Comparison of ENCODE assay signal across 8 cellular contexts in genomic region chr11:64870176-64870892, GRCh38. TPM values are rescaled to one million over a fixed set of nuclear protein-coding genes. Genes with fewer than 3 reads are reported as not detected.
DNase-seq lines count a peak whose midpoint lies in the region; ATAC-seq and TF ChIP-seq lines count a peak whose summit lies in the region.

No MANE protein-coding gene starts in this region.

- H3K36me3 Mint-ChIP-seq in activated CD4-positive, alpha-beta T cell treated with anti-CD3 and anti-CD28 coated beads, Interleukin-2, amount 10 ng/mL, durations not matched to agents 7 days and 5 days (ENCODE audit: low read depth), result peaks cover 67% of the 10 kb centered on the region
- H3K36me3 Mint-ChIP-seq in activated T-helper 17 cell treated with anti-CD3 and anti-CD28 coated beads, Interleukin-2, amount 50 U/mL, for 72 hours (ENCODE audit: low read depth), result peaks cover 95% of the 10 kb centered on the region
- peaks cover 99% of the 10 kb centered on the region for H3K36me3 Mint-ChIP-seq in stimulated activated effector memory CD8-positive, alpha-beta T cell treated with anti-CD3 and anti-CD28 coated beads, Interleukin-12 subunit alpha, Interleukin-12 subunit beta, amount 100 ng/mL, for 72 hours

- no peaks in the 10 kb centered on the region for H3K9me3 Mint-ChIP-seq in activated CD4-positive, alpha-beta T cell treated with anti-CD3 and anti-CD28 coated beads, Interleukin-2, amount 10 ng/mL, durations not matched to agents 7 days and 5 days
- H3K9me3 Mint-ChIP-seq in activated T-helper 17 cell treated with anti-CD3 and anti-CD28 coated beads, Interleukin-2, amount 50 U/mL, for 72 hours, result no peaks in the 10 kb centered on the region
- no peaks in the 10 kb centered on the region for H3K9me3 Mint-ChIP-seq in stimulated activated effector memory CD8-positive, alpha-beta T cell treated with anti-CD3 and anti-CD28 coated beads, Interleukin-12 subunit alpha, Interleukin-12 subunit beta, amount 100 ng/mL, for 72 hours

- no peak for DNase-seq in activated CD4-positive, alpha-beta T cell treated with anti-CD3 and anti-CD28 coated beads, Interleukin-2, amount 10 ng/mL, durations not matched to agents 7 days and 5 days
- DNase-seq in activated CD4-positive, alpha-beta T cell treated with anti-CD3 and anti-CD28 coated beads, Interleukin-2, amount 50 U/mL, for 4 hours, result no peak
- DNase-seq in right cardiac atrium, result peak; percentile 88 to 91 (median 89)
- no peak for DNase-seq in stimulated activated effector memory CD8-positive, alpha-beta T cell treated with anti-CD3 and anti-CD28 coated beads, Interleukin-12 subunit alpha, Interleukin-12 subunit beta, amount 100 ng/mL, for 72 hours (ENCODE audit: low spot score in 2 of 2)
- no peak for DNase-seq in GM10248 (ENCODE audit: extremely low spot score)
- DNase-seq in NCI-H748 treated with DMSO at 0.1 percent for 48 hours (lab: John Stamatoyannopoulos, UW), result no peak
- no peak for DNase-seq in superior temporal gyrus (ENCODE audit: extremely low spot score)

- CTCF ChIA-PET in activated CD4-positive, alpha-beta T cell treated with anti-CD3 and anti-CD28 coated beads, Interleukin-2, amount 10 ng/mL, durations not matched to agents 7 days and 5 days (lab: Charles Lee), result interaction anchor here (1.5 to 32.1 kb wide), 5 partner anchors 11 to 143 kb away, joined by 3 to 732 read pairs (median 10); partner anchors contain the start of genes ARL2, BATF2, CDC42BPG and EHD1
- CTCF ChIA-PET in GM10248 (lab: Yijun Ruan, JAX), result interaction anchor here (1.6 to 33.1 kb wide), 4 partner anchors 9 to 21 kb away, joined by 3 to 1137 read pairs (median 188); partner anchors contain the start of genes CDC42BPG and EHD1

- peak overlapping the region; percentile 83 for H3K27ac Mint-ChIP-seq in activated CD4-positive, alpha-beta T cell treated with anti-CD3 and anti-CD28 coated beads, Interleukin-2, amount 10 ng/mL, durations not matched to agents 7 days and 5 days
- peak overlapping the region; percentile 86 for H3K27ac Mint-ChIP-seq in activated T-helper 17 cell treated with anti-CD3 and anti-CD28 coated beads, Interleukin-2, amount 50 U/mL, for 72 hours
- H3K27ac Mint-ChIP-seq in stimulated activated effector memory CD8-positive, alpha-beta T cell treated with anti-CD3 and anti-CD28 coated beads, Interleukin-12 subunit alpha, Interleukin-12 subunit beta, amount 100 ng/mL, for 72 hours, result peak overlapping the region; percentile 94

- H3K4me3 Mint-ChIP-seq in activated CD4-positive, alpha-beta T cell treated with anti-CD3 and anti-CD28 coated beads, Interleukin-2, amount 10 ng/mL, durations not matched to agents 7 days and 5 days, result peak overlapping the region; percentile 52
- H3K4me3 Mint-ChIP-seq in activated T-helper 17 cell treated with anti-CD3 and anti-CD28 coated beads, Interleukin-2, amount 50 U/mL, for 72 hours, result peak overlapping the region; percentile 88
- H3K4me3 Mint-ChIP-seq in stimulated activated effector memory CD8-positive, alpha-beta T cell treated with anti-CD3 and anti-CD28 coated beads, Interleukin-12 subunit alpha, Interleukin-12 subunit beta, amount 100 ng/mL, for 72 hours, result peak overlapping the region; percentile 87

- no peaks in the 10 kb centered on the region for H3K27me3 Mint-ChIP-seq in activated CD4-positive, alpha-beta T cell treated with anti-CD3 and anti-CD28 coated beads, Interleukin-2, amount 10 ng/mL, durations not matched to agents 7 days and 5 days
- H3K27me3 Mint-ChIP-seq in activated T-helper 17 cell treated with anti-CD3 and anti-CD28 coated beads, Interleukin-2, amount 50 U/mL, for 72 hours, result no peaks in the 10 kb centered on the region

- peaks cover 27% of the 10 kb centered on the region for H3K4me1 ChIP-seq in right cardiac atrium (ENCODE audit: control insufficient read depth, insufficient read depth, low read length)

- H3K27ac ChIP-seq in right cardiac atrium (ENCODE audit: low read length), result peak overlapping the region; percentile 90

- no peak overlapping the region for H3K4me3 ChIP-seq in right cardiac atrium (ENCODE audit: low read length)

- no peak for TF ChIP-seq CTCF in GM10248 (IDR thresholded peaks at IDR 0.05; ENCODE audit: control extremely low read depth, extremely low read depth, low read depth, missing control alignments)

- intact Hi-C loops in right cardiac atrium (cut with DNase I), result no loop called here

- ATAC-seq in activated T-helper 17 cell treated with anti-CD3 and anti-CD28 coated beads, Interleukin-2, amount 50 U/mL, for 72 hours (replicated peaks), result peak; percentile 10
- ATAC-seq in right cardiac atrium, result peak; percentile 76 to 86
- ATAC-seq in stimulated activated effector memory CD8-positive, alpha-beta T cell treated with anti-CD3 and anti-CD28 coated beads, Interleukin-12 subunit alpha, Interleukin-12 subunit beta, amount 100 ng/mL, for 72 hours, result peak; percentile 49

- POLR2A ChIA-PET in activated CD4-positive, alpha-beta T cell treated with anti-CD3 and anti-CD28 coated beads, Interleukin-2, amount 10 ng/mL, durations not matched to agents 7 days and 5 days (lab: Charles Lee), result interaction anchor here (0.6 kb wide), 2 partner anchors 108 to 163 kb away, joined by 3 to 5 read pairs; no protein-coding TSS in a partner anchor
- POLR2A ChIA-PET in GM10248 (lab: Yijun Ruan, JAX), result interaction anchor here (1.2 to 13.1 kb wide), 3 partner anchors 7 to 15 kb away, joined by 3 to 225 read pairs (median 21); partner anchors contain the start of gene EHD1

- peaks cover 86% of the 10 kb centered on the region for H3K4me1 Mint-ChIP-seq in activated CD4-positive, alpha-beta T cell treated with anti-CD3 and anti-CD28 coated beads, Interleukin-2, amount 10 ng/mL, durations not matched to agents 7 days and 5 days
- H3K4me1 Mint-ChIP-seq in activated T-helper 17 cell treated with anti-CD3 and anti-CD28 coated beads, Interleukin-2, amount 50 U/mL, for 72 hours, result peaks cover 62% of the 10 kb centered on the region
- peaks cover 88% of the 10 kb centered on the region for H3K4me1 Mint-ChIP-seq in stimulated activated effector memory CD8-positive, alpha-beta T cell treated with anti-CD3 and anti-CD28 coated beads, Interleukin-12 subunit alpha, Interleukin-12 subunit beta, amount 100 ng/mL, for 72 hours

- H3K27me3 ChIP-seq in right cardiac atrium (ENCODE audit: control insufficient read depth, insufficient read depth), result no peaks in the 10 kb centered on the region

- WGBS in right cardiac atrium, result 22% methylated on average over 19 of the region's 19 CpGs

- H3K9me3 ChIP-seq in right cardiac atrium (ENCODE audit: control insufficient read depth, low read length), result no peaks in the 10 kb centered on the region

RNA-seq across cellular contexts. Expression of gene EHD1, which starts 8.1 kb away (rescaled TPM):
- total RNA-seq in activated CD4-positive, alpha-beta T cell treated with anti-CD3 and anti-CD28 coated beads, Interleukin-2, amount 10 ng/mL, durations not matched to agents 7 days and 5 days, result 100 to 1,000 TPM; 131 to 149 TPM
- total RNA-seq in activated T-helper 17 cell treated with anti-CD3 and anti-CD28 coated beads, Interleukin-2, amount 50 U/mL, for 72 hours, result 100 to 1,000 TPM in 1 of 2 donors, 10 to 100 TPM in 1; 96.5 to 107 TPM
- total RNA-seq in right cardiac atrium, result 10 to 100 TPM; 23.4 to 35.3 (median 31.4) TPM
- 20.8 TPM for polyA plus RNA-seq in right cardiac atrium

RNA-seq across cellular contexts. Expression of gene CDC42BPG, which starts 25.9 kb away (rescaled TPM):
- total RNA-seq in activated CD4-positive, alpha-beta T cell treated with anti-CD3 and anti-CD28 coated beads, Interleukin-2, amount 10 ng/mL, durations not matched to agents 7 days and 5 days, result 1 to 10 TPM in 1 of 2 experiments, under 1 TPM in 1; 0.42 to 1.3 TPM
- total RNA-seq in activated T-helper 17 cell treated with anti-CD3 and anti-CD28 coated beads, Interleukin-2, amount 50 U/mL, for 72 hours, result under 1 TPM; 0.37 to 0.71 TPM
- total RNA-seq in right cardiac atrium, result 1 to 10 TPM in 1 of 4 donors, under 1 TPM in 3; 0.39 to 2.3 (median 0.78) TPM
- 0.36 TPM for polyA plus RNA-seq in right cardiac atrium

RNA-seq across cellular contexts. Expression of gene ATG2A, which starts 46.7 kb away (rescaled TPM):
- total RNA-seq in activated CD4-positive, alpha-beta T cell treated with anti-CD3 and anti-CD28 coated beads, Interleukin-2, amount 10 ng/mL, durations not matched to agents 7 days and 5 days, result 10 to 100 TPM; 23.0 to 25.7 TPM
- 10 to 100 TPM; 20.9 to 23.1 TPM for total RNA-seq in activated T-helper 17 cell treated with anti-CD3 and anti-CD28 coated beads, Interleukin-2, amount 50 U/mL, for 72 hours
- 10 to 100 TPM; 13.3 to 17.9 (median 15.3) TPM for total RNA-seq in right cardiac atrium
- 13.6 TPM for polyA plus RNA-seq in right cardiac atrium

RNA-seq across cellular contexts. Expression of gene PPP2R5B, which starts 54.2 kb away (rescaled TPM):
- total RNA-seq in activated CD4-positive, alpha-beta T cell treated with anti-CD3 and anti-CD28 coated beads, Interleukin-2, amount 10 ng/mL, durations not matched to agents 7 days and 5 days, result 10 to 100 TPM; 12.0 to 13.7 TPM
- 10 to 100 TPM; 14.6 to 43.0 TPM for total RNA-seq in activated T-helper 17 cell treated with anti-CD3 and anti-CD28 coated beads, Interleukin-2, amount 50 U/mL, for 72 hours
- total RNA-seq in right cardiac atrium, result 10 to 100 TPM; 21.7 to 28.0 (median 24.6) TPM
- 28.9 TPM for polyA plus RNA-seq in right cardiac atrium

RNA-seq across cellular contexts. Expression of gene MEN1, which starts 60.0 kb away (rescaled TPM):
- total RNA-seq in activated CD4-positive, alpha-beta T cell treated with anti-CD3 and anti-CD28 coated beads, Interleukin-2, amount 10 ng/mL, durations not matched to agents 7 days and 5 days, result 10 to 100 TPM; 35.1 to 38.7 TPM
- 10 to 100 TPM; 17.9 to 28.2 TPM for total RNA-seq in activated T-helper 17 cell treated with anti-CD3 and anti-CD28 coated beads, Interleukin-2, amount 50 U/mL, for 72 hours
- total RNA-seq in right cardiac atrium, result 10 to 100 TPM in 2 of 4 donors, 1 to 10 TPM in 2; 9.6 to 11.7 (median 10.1) TPM
- polyA plus RNA-seq in right cardiac atrium, result 10.1 TPM

Comparison
In these comparisons a context has a peak if more than half of its experiments do, and no peak if none do; other contexts are left out.
1. DNase-seq: peak in right cardiac atrium (3 of 3); none in activated CD4-positive, alpha-beta T cell treated with anti-CD3 and anti-CD28 coated beads, Interleukin-2, amount 10 ng/mL, durations not matched to agents 7 days and 5 days (single experiment), activated CD4-positive, alpha-beta T cell treated with anti-CD3 and anti-CD28 coated beads, Interleukin-2, amount 50 U/mL, for 4 hours (0 of 2), stimulated activated effector memory CD8-positive, alpha-beta T cell treated with anti-CD3 and anti-CD28 coated beads, Interleukin-12 subunit alpha, Interleukin-12 subunit beta, amount 100 ng/mL, for 72 hours (0 of 2), GM10248 (single experiment), NCI-H748 treated with DMSO at 0.1 percent for 48 hours (single experiment) and superior temporal gyrus (single experiment).
2. ATAC-seq: peak in every context shown above with its lines; median percentile 81 in right cardiac atrium; 49 in stimulated activated effector memory CD8-positive, alpha-beta T cell treated with anti-CD3 and anti-CD28 coated beads, Interleukin-12 subunit alpha, Interleukin-12 subunit beta, amount 100 ng/mL, for 72 hours; 10 in activated T-helper 17 cell treated with anti-CD3 and anti-CD28 coated beads, Interleukin-2, amount 50 U/mL, for 72 hours.
3. Peak in every context shown above with its lines, with median percentiles within 50 percentile points of each other: H3K27ac Mint-ChIP-seq and H3K4me3 Mint-ChIP-seq.